ENCODE assay signal across 6 cellular contexts in genomic region chr17:7046127-7046724, GRCh38. TPM values are rescaled to one million over a fixed set of nuclear protein-coding genes. Genes with fewer than 3 reads are reported as not detected.
DNase-seq lines count a peak whose midpoint lies in the region; ATAC-seq and TF ChIP-seq lines count a peak whose summit lies in the region.

No MANE protein-coding gene starts in this region.

- peaks cover 45% of the 10 kb centered on the region for H3K27me3 ChIP-seq in osteoblast (ENCODE audit: insufficient read depth, low read length)

- H3K4me1 Mint-ChIP-seq in activated CD4-positive, alpha-beta T cell treated with anti-CD3 and anti-CD28 coated beads for 36 hours: peaks cover 37% of the 10 kb centered on the region

- peak; percentile 66 for DNase-seq in activated CD4-positive, alpha-beta T cell treated with anti-CD3 and anti-CD28 coated beads for 36 hours
- DNase-seq in activated CD4-positive, alpha-beta T cell treated with anti-CD3 and anti-CD28 coated beads for 4 hours: no peak
- DNase-seq in cerebellar cortex (ENCODE audit: low spot score): peak; percentile 83
- DNase-seq in osteoblast (ENCODE audit: insufficient read length, low spot score, missing footprints): peak; percentile 69
- DNase-seq in RPMI8226: no peak
- DNase-seq in MV-4-11 (lab: John Stamatoyannopoulos, UW): no peak

- peak; percentile 3 for TF ChIP-seq CTCF in osteoblast (IDR thresholded peaks at IDR 0.05; ENCODE audit: extremely low read depth, low read depth, low read length)

- H3K4me1 ChIP-seq in osteoblast (ENCODE audit: insufficient read depth, low read length): peaks cover 11% of the 10 kb centered on the region

- intact Hi-C loops in activated CD4-positive, alpha-beta T cell treated with anti-CD3 and anti-CD28 coated beads for 36 hours (cut with DNase I, micrococcal nuclease): loop anchor here (1.0 to 10.0 kb wide), 10 partner anchors 90 to 799 kb away; partner anchors contain the start of genes CD68 (in 1 of the 2) and SLC2A4 (in 1 of the 2)

- no peaks in the 10 kb centered on the region for H3K79me2 ChIP-seq in osteoblast (ENCODE audit: insufficient read depth, low read length)

- peak overlapping the region; percentile 59 for H3K27ac Mint-ChIP-seq in activated CD4-positive, alpha-beta T cell treated with anti-CD3 and anti-CD28 coated beads for 36 hours

- no peaks in the 10 kb centered on the region for H3K36me3 ChIP-seq in osteoblast (ENCODE audit: insufficient read depth, low read length)

- no peaks in the 10 kb centered on the region for H3K36me3 Mint-ChIP-seq in activated CD4-positive, alpha-beta T cell treated with anti-CD3 and anti-CD28 coated beads for 36 hours (ENCODE audit: low read depth)

- CTCF ChIA-PET in activated CD4-positive, alpha-beta T cell treated with anti-CD3 and anti-CD28 coated beads for 36 hours (lab: Charles Lee): interaction anchor here (0.6 to 3.4 kb wide), 49 partner anchors 8 to 685 kb away, joined by 3 to 136 read pairs (median 4); partner anchors contain the start of genes ACADVL, ASGR1, BCL6B and CHRNB1

- peak overlapping the region; percentile 3 for H3K4me2 ChIP-seq in osteoblast (ENCODE audit: insufficient read depth, low read length)

- no peak overlapping the region for H3K27ac ChIP-seq in osteoblast (ENCODE audit: low read depth, low read length)

- H4K20me1 ChIP-seq in osteoblast (ENCODE audit: insufficient read depth, low read length): no peaks in the 10 kb centered on the region

- H3K4me3 ChIP-seq in osteoblast (ENCODE audit: insufficient read depth, low read length): no peak overlapping the region

- ATAC-seq in activated CD4-positive, alpha-beta T cell treated with anti-CD3 and anti-CD28 coated beads for 36 hours: peak; percentile 34

- no peaks in the 10 kb centered on the region for H3K9me3 Mint-ChIP-seq in activated CD4-positive, alpha-beta T cell treated with anti-CD3 and anti-CD28 coated beads for 36 hours (ENCODE audit: low read depth)

- no peaks in the 10 kb centered on the region for H3K9me3 ChIP-seq in osteoblast (ENCODE audit: low read depth, low read length)

- peak overlapping the region; percentile 68 for H3K4me3 Mint-ChIP-seq in activated CD4-positive, alpha-beta T cell treated with anti-CD3 and anti-CD28 coated beads for 36 hours

- H2AFZ ChIP-seq in osteoblast (ENCODE audit: low read length): no peak overlapping the region

- H3K27me3 Mint-ChIP-seq in activated CD4-positive, alpha-beta T cell treated with anti-CD3 and anti-CD28 coated beads for 36 hours: peaks cover 3% of the 10 kb centered on the region

- POLR2A ChIA-PET in activated CD4-positive, alpha-beta T cell treated with anti-CD3 and anti-CD28 coated beads for 36 hours (lab: Charles Lee): interaction anchor here (0.7 to 2.4 kb wide), 6 partner anchors 11 to 611 kb away, joined by 3 to 15 read pairs (median 4); partner anchors contain the start of genes ACADVL, DLG4 and SLC16A13

RNA-seq across cellular contexts. Expression of gene SLC16A11, which starts 2.3 kb away (rescaled TPM):
- 1 to 10 TPM; 1.2 to 1.5 TPM for total RNA-seq in activated CD4-positive, alpha-beta T cell treated with anti-CD3 and anti-CD28 coated beads for 36 hours
- 0.29 and 0.36 TPM in 2 replicates for total RNA-seq in osteoblast

RNA-seq across cellular contexts. Expression of gene SLC16A13, which starts 10.4 kb away (rescaled TPM):
- total RNA-seq in activated CD4-positive, alpha-beta T cell treated with anti-CD3 and anti-CD28 coated beads for 36 hours: 1 to 10 TPM; 8.3 to 9.6 TPM
- 1.2 and 1.4 TPM in 2 replicates for total RNA-seq in osteoblast

RNA-seq across cellular contexts. Expression of gene BCL6B, which starts 23.4 kb away (rescaled TPM):
- total RNA-seq in activated CD4-positive, alpha-beta T cell treated with anti-CD3 and anti-CD28 coated beads for 36 hours: under 1 TPM; 0.27 to 0.46 TPM
- total RNA-seq in osteoblast: not detected in 2 replicates

RNA-seq across cellular contexts. Expression of gene RNASEK, which starts 33.8 kb away (rescaled TPM):
- total RNA-seq in activated CD4-positive, alpha-beta T cell treated with anti-CD3 and anti-CD28 coated beads for 36 hours: 100 to 1,000 TPM; 112 to 145 TPM
- total RNA-seq in osteoblast: 37.3 and 38.9 TPM in 2 replicates

RNA-seq across cellular contexts. Expression of gene CLEC10A, which starts 33.8 kb away (rescaled TPM):
- total RNA-seq in activated CD4-positive, alpha-beta T cell treated with anti-CD3 and anti-CD28 coated beads for 36 hours: not detected
- total RNA-seq in osteoblast: not detected in 2 replicates

Comparison
In these comparisons a context has a peak if more than half of its experiments do, and no peak if none do; other contexts are left out.
1. DNase-seq: peak in activated CD4-positive, alpha-beta T cell treated with anti-CD3 and anti-CD28 coated beads for 36 hours (single experiment), cerebellar cortex (single experiment) and osteoblast (single experiment); none in activated CD4-positive, alpha-beta T cell treated with anti-CD3 and anti-CD28 coated beads for 4 hours (0 of 2), RPMI8226 (single experiment) and MV-4-11 (single experiment).